In genomic region chr4:917992-918391, GRCh38 we compare ENCODE assay signal across 27 cellular contexts.
"Had no signal": no experiment of that assay in that cellular context is flagged by ENCODE, and none has a peak within 500 bp of the region (broad histone marks: within the 10 kb centered on the region; RNA-seq: fewer than 3 reads in every experiment).

No MANE protein-coding gene starts in this region.

- H3K9ac ChIP-seq: neural progenitor cell, parathyroid adenoma had no signal

- H3K27me3 Mint-ChIP-seq: naive thymus-derived CD4-positive, alpha-beta T cell; stimulated activated naive B cell treated with anti-CD40 and anti-IgM and Interleukin-4, amounts not matched to agents 10 μg/mL and 1 μg/mL and 100 μg/mL, for 72 hours had no signal

- H3K27me3 ChIP-seq: hepatocyte, neural progenitor cell, neutrophil, suprapubic skin, tibial artery, upper lobe of right lung had no signal

- H3K9me3 ChIP-seq: left ventricle myocardium inferior, neutrophil, suprapubic skin, thoracic aorta, tibial artery, upper lobe of right lung had no signal

- H3K27ac ChIP-seq: hepatocyte, left ventricle myocardium inferior, neural progenitor cell, neutrophil, parathyroid adenoma, skin epidermis, suprapubic skin, thoracic aorta, tibial artery, upper lobe of right lung had no signal

- H3K27ac Mint-ChIP-seq: mesothelial cell of epicardium; naive thymus-derived CD4-positive, alpha-beta T cell; nephron progenitor cell; neural progenitor cell; stimulated activated naive B cell treated with anti-CD40 and anti-IgM and Interleukin-4, amounts not matched to agents 10 μg/mL and 1 μg/mL and 100 μg/mL, for 72 hours had no signal

- ATAC-seq: naive thymus-derived CD4-positive, alpha-beta T cell; right cardiac atrium; sciatic nerve; stimulated activated naive B cell treated with anti-CD40 and anti-IgM and Interleukin-4, amounts not matched to agents 10 μg/mL and 1 μg/mL and 100 μg/mL, for 72 hours; stimulated activated naive CD8-positive, alpha-beta T cell treated with anti-CD3 and anti-CD28 coated beads, Interleukin-15, Interleukin-2, amounts not matched to agents 100 U/mL and 50 U/mL, for 24 hours; upper lobe of right lung had no signal

- DNase-seq: islet precursor cell; left ventricle myocardium inferior; mesendoderm; naive thymus-derived CD4-positive, alpha-beta T cell; nephron progenitor cell; occipital lobe; stimulated activated CD4-positive, alpha-beta T cell treated with anti-CD3 and anti-CD28 coated beads, Interleukin-12 subunit alpha, Interleukin-12 subunit beta, amount 100 ng/mL, for 4 hours; stimulated activated CD4-positive, alpha-beta T cell treated with anti-CD3 and anti-CD28 coated beads, Interleukin-15, amount 100 ng/mL, for 24 hours; stimulated activated CD4-positive, alpha-beta T cell treated with anti-CD3 and anti-CD28 coated beads, Interleukin-2, amount 100 ng/mL, for 24 hours; stimulated activated CD4-positive, alpha-beta T cell treated with anti-CD3 and anti-CD28 coated beads, Interleukin-4, amount 100 ng/mL, for 1 hour; stimulated activated naive B cell treated with anti-CD40 and anti-IgM and Interleukin-4, amounts not matched to agents 10 μg/mL and 1 μg/mL and 100 μg/mL, for 72 hours; stimulated activated naive CD8-positive, alpha-beta T cell treated with anti-CD3 and anti-CD28 coated beads, Interleukin-15, Interleukin-2, amounts not matched to agents 100 U/mL and 50 U/mL, for 24 hours; trophoblast cell had no signal

- H3K4me3 Mint-ChIP-seq: mesothelial cell of epicardium; nephron progenitor cell; neural progenitor cell; stimulated activated naive B cell treated with anti-CD40 and anti-IgM and Interleukin-4, amounts not matched to agents 10 μg/mL and 1 μg/mL and 100 μg/mL, for 72 hours had no signal

- H3K4me1 ChIP-seq: neural progenitor cell, parathyroid adenoma had no signal

- H2AFZ ChIP-seq: hepatocyte, neural progenitor cell, parathyroid adenoma had no signal

- FAIRE-seq: urothelium cell line had no signal

- H3K4me3 ChIP-seq: hepatocyte, left ventricle myocardium inferior, lung, neural progenitor cell, skin epidermis, suprapubic skin, thoracic aorta, tibial artery, upper lobe of right lung had no signal

- H3K9me3 Mint-ChIP-seq: neural progenitor cell had no signal

- H3K36me3 ChIP-seq: neural progenitor cell, suprapubic skin, thoracic aorta had no signal

- H3K4me2 ChIP-seq: hepatocyte, neural progenitor cell had no signal
